ENCODE assay signal across 8 cellular contexts in genomic region chr1:109622103-109622892, GRCh38. TPM values are rescaled to one million over a fixed set of nuclear protein-coding genes. Genes with fewer than 3 reads are reported as not detected.
DNase-seq lines count a peak whose midpoint lies in the region; ATAC-seq, FAIRE-seq and TF ChIP-seq lines count a peak whose summit lies in the region.
"Had no signal": no experiment of that assay in that cellular context is flagged by ENCODE, and none has a peak within 500 bp of the region (broad histone marks: within the 10 kb centered on the region; RNA-seq: fewer than 3 reads in every experiment).

No MANE protein-coding gene starts in this region.

- FAIRE-seq in GM12891 (lab: Jason Lieb, UNC), result no peak

- no peak for DNase-seq in GM12891 (ENCODE audit: insufficient read length, low spot score)
- no peak for DNase-seq in SK-N-MC (ENCODE audit: low read depth, low spot score)
- DNase-seq in endothelial cell (ENCODE audit: low spot score), result no peak
- no peak for DNase-seq in skeletal muscle cell (ENCODE audit: low read depth)
- no peak for DNase-seq in AG20443 (ENCODE audit: low spot score)
- no peak for DNase-seq in EL

- H3K4me1 Mint-ChIP-seq in endothelial cell (ENCODE audit: unreplicated experiment), result peaks cover 38% of the 10 kb centered on the region

- no peak overlapping the region for H3K9ac ChIP-seq in SK-N-MC (ENCODE audit: insufficient read length)

- no peak for ATAC-seq in HG02870 (IDR thresholded peaks at IDR 0.05; ENCODE audit: unreplicated experiment)

- no peaks in the 10 kb centered on the region for H3K9me3 Mint-ChIP-seq in endothelial cell (ENCODE audit: unreplicated experiment)

- H3K36me3 ChIP-seq in SK-N-MC (ENCODE audit: insufficient read depth, low read length), result peaks cover 6% of the 10 kb centered on the region; the same call in 1 of the 2 replicates

- H3K9me3 ChIP-seq in SK-N-MC (ENCODE audit: low read depth, low read length), result no peaks in the 10 kb centered on the region
- H3K9me3 ChIP-seq: HAP-1 had no signal

- H3K4me3 Mint-ChIP-seq in endothelial cell (ENCODE audit: unreplicated experiment), result peak overlapping the region; percentile 90

- peak overlapping the region; percentile 89 for H3K27ac Mint-ChIP-seq in endothelial cell (ENCODE audit: unreplicated experiment)

- H3K27ac ChIP-seq in SK-N-MC, result no peak overlapping the region

- no peak for TF ChIP-seq CTCF in endothelial cell (IDR thresholded peaks at IDR 0.05; ENCODE audit: unreplicated experiment)

- peak overlapping the region; percentile 99; the same call in 1 of the 2 replicates for H3K4me3 ChIP-seq in SK-N-MC
- H3K4me3 ChIP-seq in skeletal muscle cell (ENCODE audit: low read depth, low read length), result peak overlapping the region; percentile 99

- H3K36me3 Mint-ChIP-seq in endothelial cell (ENCODE audit: low read depth, unreplicated experiment), result peaks cover under 1% of the 10 kb centered on the region

- no peak for TF ChIP-seq POLR2A in GM12891 (IDR thresholded peaks at IDR 0.05; ENCODE audit: low read depth, low read length)

- H3K27me3 Mint-ChIP-seq in endothelial cell (ENCODE audit: unreplicated experiment), result peaks cover 26% of the 10 kb centered on the region

TF ChIP-seq in GM12891, 5 proteins besides CTCF, POLR2A, EP300 and RAD21:
- TF ChIP-seq POU2F2 (IDR thresholded peaks at IDR 0.05; ENCODE audit: low read depth, low read length), result no peak
- 0 out of 2 replicates have a peak, but pooled peaks have one; percentile 25 for TF ChIP-seq POLR2AphosphoS5 (IDR thresholded peaks at IDR 0.05; ENCODE audit: low read depth, low read length)

RNA-seq across cellular contexts. Expression of gene AMPD2, which starts 2.7 kb away (rescaled TPM):
- 52.7 TPM for polyA plus RNA-seq in GM12891 (2012; ENCODE audit: low read depth, missing spikeins)
- 92.7 TPM for total RNA-seq in endothelial cell (ENCODE audit: unreplicated experiment)

RNA-seq across cellular contexts. Expression of gene GNAT2, which starts 2.9 kb away (rescaled TPM):
- polyA plus RNA-seq in GM12891 (2012; ENCODE audit: low read depth, missing spikeins), result 0.27 TPM
- total RNA-seq in endothelial cell (ENCODE audit: unreplicated experiment), result 0.26 TPM

RNA-seq across cellular contexts. Expression of gene GSTM4, which starts 33.6 kb away (rescaled TPM):
- 13.9 TPM for polyA plus RNA-seq in GM12891 (2012; ENCODE audit: low read depth, missing spikeins)
- total RNA-seq in endothelial cell (ENCODE audit: unreplicated experiment), result 7.8 TPM

RNA-seq across cellular contexts. Expression of gene GSTM2, which starts 45.6 kb away (rescaled TPM):
- polyA plus RNA-seq in GM12891 (2012; ENCODE audit: low read depth, missing spikeins), result 94.6 TPM
- total RNA-seq in endothelial cell (ENCODE audit: unreplicated experiment), result 20.4 TPM
